Comparison of ENCODE assay signal across 21 cellular contexts in the genomic region with DNA sequence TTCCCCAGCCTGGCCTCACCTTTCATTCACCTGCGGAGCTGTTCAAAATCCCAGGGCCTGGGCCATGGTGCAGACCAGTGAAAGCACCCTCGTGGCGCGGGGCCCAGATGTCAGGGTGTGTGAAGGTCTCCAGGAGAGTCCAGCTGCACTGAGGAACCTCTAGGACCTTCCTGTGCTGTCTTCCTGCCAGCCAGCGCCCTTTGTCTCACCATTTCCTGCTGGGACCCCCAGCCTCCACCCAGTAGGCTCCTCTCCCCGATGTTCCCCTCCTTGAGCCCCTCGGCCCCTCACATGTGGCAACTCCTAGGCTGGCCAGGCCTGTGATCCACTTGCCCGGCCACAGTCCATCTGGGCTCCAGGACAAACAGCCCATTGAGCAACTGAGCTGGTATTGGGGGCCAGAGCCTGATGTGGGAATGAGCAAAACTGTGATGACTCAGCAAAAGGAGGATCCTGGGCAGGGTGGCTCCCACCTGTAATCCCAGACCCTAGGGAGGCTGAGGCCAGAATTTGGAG. TPM values are rescaled to one million over a fixed set of nuclear protein-coding genes. Genes with fewer than 3 reads are reported as not detected.
DNase-seq lines count a peak whose midpoint lies in the region; ATAC-seq, FAIRE-seq and TF ChIP-seq lines count a peak whose summit lies in the region.
"Had no signal": no experiment of that assay in that cellular context is flagged by ENCODE, and none has a peak within 500 bp of the region (broad histone marks: within the 10 kb centered on the region; RNA-seq: fewer than 3 reads in every experiment).

No MANE protein-coding gene starts in this region.

- H3K4me2 ChIP-seq in A549 (no peak overlapping the region), H9 (ENCODE audit: insufficient read depth, insufficient read length, low read length) (no peak overlapping the region), osteoblast (ENCODE audit: insufficient read depth, low read length) (no peak overlapping the region), MM.1S (ENCODE audit: low read depth, low read length) (no peak overlapping the region)
- H3K4me2 ChIP-seq: KMS-11, smooth muscle cell had no signal

- no peak overlapping the region for H3K23ac ChIP-seq in H9 (ENCODE audit: insufficient read length, low read depth, low read length)

- H3K4me3 ChIP-seq in A549 = no peak overlapping the region
- no peak overlapping the region for H3K4me3 ChIP-seq in kidney (ENCODE audit: low read length in 2 of 2)
- H3K4me3 ChIP-seq in osteoblast (ENCODE audit: insufficient read depth, low read length) = no peak overlapping the region
- H3K4me3 ChIP-seq in MM.1S (ENCODE audit: low read length) = no peak overlapping the region
- H3K4me3 ChIP-seq: esophagus muscularis mucosa, SJCRH30, smooth muscle cell had no signal

- no peaks in the 10 kb centered on the region for H3K9me3 ChIP-seq in A549
- H3K9me3 ChIP-seq in H9 (ENCODE audit: control insufficient read depth, low read depth, low read length) = no peaks in the 10 kb centered on the region
- no peaks in the 10 kb centered on the region for H3K9me3 ChIP-seq in kidney (ENCODE audit: control insufficient read depth in 1 of 2, low read length in 2 of 2)
- no peaks in the 10 kb centered on the region for H3K9me3 ChIP-seq in osteoblast (ENCODE audit: low read depth, low read length)
- no peaks in the 10 kb centered on the region for H3K9me3 ChIP-seq in MM.1S (replicated peaks; ENCODE audit: insufficient read depth, low read length)
- H3K9me3 ChIP-seq: esophagus muscularis mucosa, SJCRH30 had no signal

- no peak overlapping the region for H4K91ac ChIP-seq in H9 (ENCODE audit: insufficient read length, low read depth, low read length)

- DNase-seq in A549 (ENCODE audit: low read depth in 1 of 2, low spot score in 1 of 2) = no peak
- peak; percentile 20 for DNase-seq in H9
- DNase-seq in kidney = peak; percentile 71
- peak; percentile 51 for DNase-seq in osteoblast (ENCODE audit: insufficient read length, low spot score, missing footprints)
- DNase-seq in MM.1S = no peak
- DNase-seq: activated CD4-positive, alpha-beta T cell treated with anti-CD3 and anti-CD28 coated beads, Interleukin-2, amount 10 ng/mL, durations not matched to agents 7 days and 5 days; activated gamma-delta T cell; naive B cell; NCI-H1092 treated with DMSO at 0.1 percent for 48 hours; NCI-H2081 treated with DMSO at 0.1 percent for 48 hours; NCI-H510A; SJCRH30 had no signal

- H3K27me3 ChIP-seq in H9 (ENCODE audit: insufficient read depth, low read length) (no peaks in the 10 kb centered on the region), osteoblast (ENCODE audit: insufficient read depth, low read length) (no peaks in the 10 kb centered on the region), MM.1S (replicated peaks; ENCODE audit: insufficient read depth, low read length) (no peaks in the 10 kb centered on the region)
- H3K27me3 ChIP-seq: SJCRH30 had no signal

- no peak for TF ChIP-seq EP300 in A549 (IDR thresholded peaks at IDR 0.05)

- H3T11ph ChIP-seq in H9 (ENCODE audit: low read length) = no peak overlapping the region

- no peak for ATAC-seq in A549
- no peak for ATAC-seq in HG02870 (IDR thresholded peaks at IDR 0.05; ENCODE audit: unreplicated experiment)
- ATAC-seq in GM21390 (IDR thresholded peaks at IDR 0.05; ENCODE audit: unreplicated experiment) = no peak
- ATAC-seq in GM18520 (IDR thresholded peaks at IDR 0.05; ENCODE audit: unreplicated experiment) = no peak

- H3K27me3 Mint-ChIP-seq in H9 (ENCODE audit: low read depth) = no peaks in the 10 kb centered on the region
- H3K27me3 Mint-ChIP-seq: activated CD4-positive, alpha-beta T cell treated with anti-CD3 and anti-CD28 coated beads, Interleukin-2, amount 10 ng/mL, durations not matched to agents 7 days and 5 days had no signal

- intact Hi-C loops in kidney (cut with DNase I) = no loop called here

- no peak overlapping the region for H3K18ac ChIP-seq in H9 (ENCODE audit: insufficient read length, low read depth, low read length)

- no peak overlapping the region; a peak in 1 of 5 replicates for H3K4me3 Mint-ChIP-seq in H9
- H3K4me3 Mint-ChIP-seq: activated CD4-positive, alpha-beta T cell treated with anti-CD3 and anti-CD28 coated beads, Interleukin-2, amount 10 ng/mL, durations not matched to agents 7 days and 5 days had no signal

- no peak overlapping the region for H3K56ac ChIP-seq in H9 (ENCODE audit: insufficient read length, low read depth, low read length)

- no peaks in the 10 kb centered on the region for H3K23me2 ChIP-seq in H9 (ENCODE audit: insufficient read length, low read depth, low read length, poor library complexity, severe bottlenecking)

- no peaks in the 10 kb centered on the region for H3K9me3 Mint-ChIP-seq in H9
- H3K9me3 Mint-ChIP-seq: activated CD4-positive, alpha-beta T cell treated with anti-CD3 and anti-CD28 coated beads, Interleukin-2, amount 10 ng/mL, durations not matched to agents 7 days and 5 days; naive B cell had no signal

- H2BK120ac ChIP-seq in H9 (ENCODE audit: low read depth, low read length, poor library complexity, severe bottlenecking) = no peak overlapping the region

- no peak overlapping the region for H2BK20ac ChIP-seq in H9 (ENCODE audit: low read depth, low read length, poor library complexity, severe bottlenecking)

- H3K9ac ChIP-seq in H9 (ENCODE audit: extremely low read depth, insufficient read length, low read length) = no peak overlapping the region
- H3K9ac ChIP-seq in kidney (ENCODE audit: low read length in 2 of 2) = peak overlapping the region in 1 of 2 donors; percentile 22
- no peak overlapping the region for H3K9ac ChIP-seq in MM.1S (ENCODE audit: low read length)
- H3K9ac ChIP-seq: KMS-11 had no signal

- H2BK5ac ChIP-seq in H9 (ENCODE audit: insufficient read length, low read length) = no peak overlapping the region

- H2AK5ac ChIP-seq in H9 (ENCODE audit: insufficient read length, low read length) = no peak overlapping the region

- H3K79me2 ChIP-seq in H9 (ENCODE audit: insufficient read depth, low read length) (no peaks in the 10 kb centered on the region), osteoblast (ENCODE audit: insufficient read depth, low read length) (no peaks in the 10 kb centered on the region), MM.1S (ENCODE audit: low read length) (no peaks in the 10 kb centered on the region)

- no peak overlapping the region; the same call in 1 of the 2 replicates for H3K14ac ChIP-seq in H9 (ENCODE audit: insufficient read depth, low read length)

- H4K8ac ChIP-seq in H9 (replicated peaks; ENCODE audit: insufficient read length, low read depth, low read length) = no peak overlapping the region

- TF ChIP-seq RAD21 in A549 (conservative IDR thresholded peaks at IDR 0.05 in 1 of 2, IDR thresholded peaks at IDR 0.05 in 1 of 2) = no peak

- no peak overlapping the region for H3K4ac ChIP-seq in H9 (ENCODE audit: low read depth, low read length)

- no peak for FAIRE-seq in A549 (lab: Jason Lieb, UNC)
- FAIRE-seq in kidney (lab: Jason Lieb, UNC) = no peak

- POLR2A ChIA-PET in A549 (lab: Yijun Ruan, JAX) = no interaction called here

- 82% methylated on average over 6 of the region's 8 CpGs for WGBS in A549 (ENCODE audit: missing lambda C conversion rate)
- no CpG with 5 or more reads among the region's 8 CpGs for WGBS in H9 (ENCODE audit: extremely low coverage, insufficient read length, low lambda C conversion rate)

- H3K36me3 Mint-ChIP-seq in H9 (ENCODE audit: insufficient read depth in 1 of 3, low read depth in 3 of 3) = peaks cover 5 to 12% (median 7%) of the 10 kb centered on the region in 3 experiments; a peak in 6 of 7 replicates
- H3K36me3 Mint-ChIP-seq: naive B cell had no signal

- no peak overlapping the region for H4K5ac ChIP-seq in H9 (ENCODE audit: insufficient read length, low read depth, low read length)

- no peaks in the 10 kb centered on the region for H3K9me2 ChIP-seq in MM.1S (replicated peaks; ENCODE audit: insufficient read depth, low read length)

- H3K36me3 ChIP-seq in kidney (ENCODE audit: control insufficient read depth in 1 of 2, insufficient read depth in 2 of 2, low read length in 2 of 2) (peaks cover 2% of the 10 kb centered on the region in 2 donors), osteoblast (ENCODE audit: insufficient read depth, low read length) (no peaks in the 10 kb centered on the region), MM.1S (replicated peaks; ENCODE audit: insufficient read depth, low read length) (no peaks in the 10 kb centered on the region)
- H3K36me3 ChIP-seq: SJCRH30 had no signal

- H3K4me1 ChIP-seq in A549 (peaks cover 7% of the 10 kb centered on the region; the same call in 2 of the 3 replicates), H9 (ENCODE audit: insufficient read depth, low read length) (no peaks in the 10 kb centered on the region; the same call in 1 of the 2 replicates), kidney (ENCODE audit: control insufficient read depth in 1 of 2, insufficient read depth in 1 of 2, low read depth in 1 of 2, low read length in 2 of 2) (peaks cover 0 to 8% of the 10 kb centered on the region in 2 donors), osteoblast (ENCODE audit: insufficient read depth, low read length) (no peaks in the 10 kb centered on the region), MM.1S (ENCODE audit: low read length) (no peaks in the 10 kb centered on the region)
- H3K4me1 ChIP-seq: SJCRH30 had no signal

- H4K20me1 ChIP-seq in H9 (ENCODE audit: control insufficient read depth, insufficient read depth, insufficient read length) = no peaks in the 10 kb centered on the region
- no peaks in the 10 kb centered on the region for H4K20me1 ChIP-seq in osteoblast (ENCODE audit: insufficient read depth, low read length)
- no peaks in the 10 kb centered on the region for H4K20me1 ChIP-seq in MM.1S (ENCODE audit: insufficient read depth, low read length)

- H3K27ac ChIP-seq in A549 (peak overlapping the region; percentile 21 to 60; a peak in 3 of 6 replicates), H9 (ENCODE audit: insufficient read length, low read depth, low read length) (no peak overlapping the region), kidney (ENCODE audit: low read depth in 2 of 2, low read length in 2 of 2) (no peak overlapping the region), osteoblast (ENCODE audit: low read depth, low read length) (no peak overlapping the region), MM.1S (ENCODE audit: low read length) (no peak overlapping the region)
- H3K27ac ChIP-seq: KMS-11, SJCRH30 had no signal

- TF ChIP-seq CTCF in A549 (IDR thresholded peaks at IDR 0.05) (no peak), H9 (conservative IDR thresholded peaks at IDR 0.05) (no peak), kidney (IDR thresholded peaks at IDR 0.05; ENCODE audit: borderline replicate concordance, extremely low read depth, insufficient read depth) (no peak), osteoblast (IDR thresholded peaks at IDR 0.05; ENCODE audit: extremely low read depth, low read depth, low read length) (no peak), MM.1S (IDR thresholded peaks at IDR 0.05; ENCODE audit: low read length) (no peak)

- H2BK12ac ChIP-seq in H9 (ENCODE audit: insufficient read length, low read depth, low read length) = no peak overlapping the region

- H3K4me1 Mint-ChIP-seq in H9 = peaks cover 20 to 23% of the 10 kb centered on the region in 2 experiments

- no peak overlapping the region for H2BK15ac ChIP-seq in H9 (ENCODE audit: low read depth, low read length)

- H2AFZ ChIP-seq in H9 (ENCODE audit: low read length) = no peak overlapping the region
- H2AFZ ChIP-seq in osteoblast (ENCODE audit: low read length) = no peak overlapping the region
- H2AFZ ChIP-seq in MM.1S (ENCODE audit: low read length) = no peak overlapping the region

- no peaks in the 10 kb centered on the region for H3F3A ChIP-seq in MM.1S (ENCODE audit: insufficient read depth, low read length)

- TF ChIP-seq POLR2A in A549 (IDR thresholded peaks at IDR 0.05; ENCODE audit: low read length) = no peak

- no peaks in the 10 kb centered on the region for H3K79me1 ChIP-seq in H9 (ENCODE audit: insufficient read depth, low read depth, low read length, poor library complexity, severe bottlenecking)

- H3K27ac Mint-ChIP-seq in H9 = peak overlapping the region in 2 of 3 experiments; percentile 27 to 79; a peak in 4 of 7 replicates
- H3K27ac Mint-ChIP-seq: activated CD4-positive, alpha-beta T cell treated with anti-CD3 and anti-CD28 coated beads, Interleukin-2, amount 10 ng/mL, durations not matched to agents 7 days and 5 days; naive B cell had no signal

- CTCF ChIA-PET in A549 (lab: Yijun Ruan, JAX) = interaction anchor here (0.6 to 1.3 kb wide), 2 partner anchors 20 to 28 kb away, joined by 3 to 6 read pairs; no protein-coding TSS in a partner anchor

RNA-seq across cellular contexts. Expression of a gene that starts 0.7 kb away (rescaled TPM):
- polyA plus RNA-seq in A549 (2011; rRNA removed) = 0.06 and 0.17 TPM in 2 replicates
- 0.12 TPM in 2 replicates for polyA plus RNA-seq in A549 (2012; cell fraction: cytosol; rRNA removed)
- 0.30 and 0.64 TPM in 2 replicates for polyA plus RNA-seq in A549 (2012; cell fraction: nucleus; rRNA removed)
- 0.09 to 0.18 TPM in 2 of 3 replicates, not detected in the other for polyA plus RNA-seq in A549 (2017; fragmentation: RNase III; extraction: RNeasy Plus Mini Kit Qiagen cat#74134 plus additional on column Dnase treatment)
- polyA minus RNA-seq in A549 (2011; rRNA and poly(A)+ RNA removed) = 0.29 TPM in 1 of 2 replicates, not detected in the other
- total RNA-seq in H9 (2021) = 0.35 and 0.66 TPM in 2 replicates
- total RNA-seq in kidney = 1.1 TPM
- polyA plus RNA-seq in kidney (ENCODE audit: insufficient read depth, low read depth, low replicate concordance) = 13.3 TPM
- not detected in 2 replicates for total RNA-seq in osteoblast
- total RNA-seq: Daoy, lower leg skin, SJCRH30, smooth muscle cell had no signal
- polyA plus RNA-seq: smooth muscle cell had no signal

RNA-seq across cellular contexts. Expression of a gene that starts 13.7 kb away (rescaled TPM):
- polyA plus RNA-seq in A549 (2011; rRNA removed) (2.5 and 3.5 TPM in 2 replicates), A549 (2017; fragmentation: RNase III; extraction: RNeasy Plus Mini Kit Qiagen cat#74134 plus additional on column Dnase treatment) (4.0 to 5.2 TPM (median 4.8 TPM) in 3 replicates), kidney (ENCODE audit: insufficient read depth, low read depth, low replicate concordance) (50.2 TPM)
- polyA plus RNA-seq in A549 (2012; cell fraction: cytosol; rRNA removed) = 3.0 and 3.7 TPM in 2 replicates
- 8.3 and 10.5 TPM in 2 replicates for polyA plus RNA-seq in A549 (2012; cell fraction: nucleus; rRNA removed)
- 1.9 and 3.0 TPM in 2 replicates for polyA minus RNA-seq in A549 (2011; rRNA and poly(A)+ RNA removed)
- total RNA-seq in H9 (2021) (4.8 and 5.0 TPM in 2 replicates), kidney (20.7 TPM), osteoblast (1.8 and 2.9 TPM in 2 replicates)
- total RNA-seq: smooth muscle cell had no signal

RNA-seq across cellular contexts. Expression of a gene that starts 41.7 kb away (rescaled TPM):
- polyA plus RNA-seq in A549 (2011; rRNA removed) = 0.87 and 0.98 TPM in 2 replicates
- polyA plus RNA-seq in A549 (2012; cell fraction: cytosol; rRNA removed) = 0.08 TPM in 1 of 2 replicates, not detected in the other
- 0.31 and 1.8 TPM in 2 replicates for polyA plus RNA-seq in A549 (2012; cell fraction: nucleus; rRNA removed)
- 0.30 to 1.0 TPM (median 0.74 TPM) in 3 replicates for polyA plus RNA-seq in A549 (2017; fragmentation: RNase III; extraction: RNeasy Plus Mini Kit Qiagen cat#74134 plus additional on column Dnase treatment)
- 0.92 and 2.1 TPM in 2 replicates for polyA minus RNA-seq in A549 (2011; rRNA and poly(A)+ RNA removed)
- total RNA-seq in H9 (2021) = not detected in 2 replicates
- total RNA-seq in kidney = 2.0 TPM
- not detected for polyA plus RNA-seq in kidney (ENCODE audit: insufficient read depth, low read depth, low replicate concordance)
- not detected in 2 replicates for total RNA-seq in osteoblast
- total RNA-seq: Daoy, esophagus muscularis mucosa, lower leg skin, SJCRH30, smooth muscle cell had no signal

RNA-seq across cellular contexts. Expression of a gene that starts 42.5 kb away (rescaled TPM):
- polyA plus RNA-seq in A549 (2011; rRNA removed) = 3.3 and 4.5 TPM in 2 replicates
- polyA plus RNA-seq in A549 (2012; cell fraction: cytosol; rRNA removed) = 9.8 and 10.5 TPM in 2 replicates
- 24.3 and 27.0 TPM in 2 replicates for polyA plus RNA-seq in A549 (2012; cell fraction: nucleus; rRNA removed)
- polyA plus RNA-seq in A549 (2017; fragmentation: RNase III; extraction: RNeasy Plus Mini Kit Qiagen cat#74134 plus additional on column Dnase treatment) = 19.3 to 20.8 TPM (median 20.3 TPM) in 3 replicates
- polyA minus RNA-seq in A549 (2011; rRNA and poly(A)+ RNA removed) = 7.9 and 11.8 TPM in 2 replicates
- total RNA-seq in H9 (2021) = 24.5 and 24.8 TPM in 2 replicates
- 28.5 TPM for total RNA-seq in kidney
- polyA plus RNA-seq in kidney (ENCODE audit: insufficient read depth, low read depth, low replicate concordance) = 20.6 TPM
- total RNA-seq in osteoblast = 9.4 and 13.4 TPM in 2 replicates

RNA-seq across cellular contexts. Expression of a gene that starts 57.4 kb away (rescaled TPM):
- polyA plus RNA-seq in A549 (2011; rRNA removed) (19.0 and 47.8 TPM in 2 replicates), A549 (2017; fragmentation: RNase III; extraction: RNeasy Plus Mini Kit Qiagen cat#74134 plus additional on column Dnase treatment) (24.5 to 29.3 TPM (median 25.9 TPM) in 3 replicates), kidney (ENCODE audit: insufficient read depth, low read depth, low replicate concordance) (125 TPM)
- polyA plus RNA-seq in A549 (2012; cell fraction: cytosol; rRNA removed) = 15.7 and 16.4 TPM in 2 replicates
- polyA plus RNA-seq in A549 (2012; cell fraction: nucleus; rRNA removed) = 6.1 and 8.2 TPM in 2 replicates
- polyA minus RNA-seq in A549 (2011; rRNA and poly(A)+ RNA removed) = 3.6 and 5.7 TPM in 2 replicates
- total RNA-seq in H9 (2021) (0.15 and 0.35 TPM in 2 replicates), kidney (64.7 TPM), osteoblast (27.9 and 31.5 TPM in 2 replicates)
- total RNA-seq: activated CD4-positive, alpha-beta T cell treated with anti-CD3 and anti-CD28 coated beads, Interleukin-2, amount 10 ng/mL, durations not matched to agents 7 days and 5 days; SJCRH30; T-helper 1 cell treated with Interleukin-12 subunit alpha and Interleukin-12 subunit beta and Interleukin-4 antibody, amounts not matched to agents 30 ng/mL and 1 ng/mL, for 36 hours had no signal

Comparison
In these comparisons a context has a peak if more than half of its experiments do, and no peak if none do; other contexts are left out.
1. DNase-seq: peak in H9 (single experiment), kidney (single experiment) and osteoblast (single experiment); none in A549 (0 of 2) and MM.1S (single experiment).
2. H3K27ac ChIP-seq: peak in A549 (2 of 2); none in H9 (single experiment), kidney (0 of 2), osteoblast (single experiment) and MM.1S (single experiment).